Comparison of ENCODE assay signal across 24 cellular contexts in the genomic region with DNA sequence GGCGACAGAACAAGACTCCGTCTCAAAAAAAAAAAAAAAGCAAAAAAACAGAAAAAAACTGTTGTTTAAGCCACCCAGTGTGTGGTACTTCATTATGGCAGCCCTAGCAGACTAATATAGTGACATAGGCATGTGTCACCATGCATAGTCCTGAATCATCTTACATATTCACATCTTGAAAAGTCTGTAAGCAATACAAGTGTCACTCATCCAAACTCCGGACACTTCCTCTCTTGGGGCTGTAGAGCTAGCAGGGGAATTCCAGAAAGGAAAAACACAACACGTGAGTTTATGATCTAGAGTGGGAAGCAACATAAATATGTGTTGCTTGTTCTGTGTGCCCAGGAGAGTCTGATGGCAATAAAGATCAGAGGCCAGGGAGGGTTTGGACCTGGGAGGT.
DNase-seq lines count a peak whose midpoint lies in the region; ATAC-seq, FAIRE-seq and TF ChIP-seq lines count a peak whose summit lies in the region.
"Had no signal": no experiment of that assay in that cellular context is flagged by ENCODE, and none has a peak within 500 bp of the region (broad histone marks: within the 10 kb centered on the region; RNA-seq: fewer than 3 reads in every experiment).

No MANE protein-coding gene starts in this region.

- peaks cover 2% of the 10 kb centered on the region for H3K4me1 Mint-ChIP-seq in activated T-cell treated with anti-CD3 and anti-CD28 coated beads, Interleukin-2, amount 50 U/mL, for 4 hours (ENCODE audit: low read depth)
- H3K4me1 Mint-ChIP-seq: activated CD8-positive, alpha-beta memory T cell treated with anti-CD3 and anti-CD28 coated beads, Interleukin-2, amount 10 ng/mL, durations not matched to agents 7 days and 5 days; CD14-positive monocyte had no signal

- H3K36me3 Mint-ChIP-seq in activated T-cell treated with anti-CD3 and anti-CD28 coated beads, Interleukin-2, amount 50 U/mL, for 4 hours (ENCODE audit: insufficient read depth), result no peaks in the 10 kb centered on the region
- H3K36me3 Mint-ChIP-seq: activated CD8-positive, alpha-beta memory T cell treated with anti-CD3 and anti-CD28 coated beads, Interleukin-2, amount 10 ng/mL, durations not matched to agents 7 days and 5 days; CD14-positive monocyte had no signal

- no peak overlapping the region for H3K4me3 Mint-ChIP-seq in activated T-cell treated with anti-CD3 and anti-CD28 coated beads, Interleukin-2, amount 50 U/mL, for 4 hours
- H3K4me3 Mint-ChIP-seq: activated CD8-positive, alpha-beta memory T cell treated with anti-CD3 and anti-CD28 coated beads, Interleukin-2, amount 10 ng/mL, durations not matched to agents 7 days and 5 days; CD14-positive monocyte; neural crest cell had no signal

- H3K36me3 ChIP-seq in bronchial epithelial cell (ENCODE audit: control insufficient read depth, insufficient read depth, low read length) (no peaks in the 10 kb centered on the region), H7 (replicated peaks; ENCODE audit: control insufficient read depth, insufficient read depth, low read length) (no peaks in the 10 kb centered on the region)
- H3K36me3 ChIP-seq: esophagus muscularis mucosa, HAP-1, left ventricle myocardium inferior, thoracic aorta had no signal

- no peaks in the 10 kb centered on the region for H3K27me3 ChIP-seq in bronchial epithelial cell (ENCODE audit: control insufficient read depth, insufficient read depth, low read length)
- no peaks in the 10 kb centered on the region for H3K27me3 ChIP-seq in H7 (ENCODE audit: control insufficient read depth, insufficient read depth, low read length)
- H3K27me3 ChIP-seq: esophagus muscularis mucosa had no signal

- no peak for DNase-seq in activated T-cell treated with anti-CD3 and anti-CD28 coated beads, Interleukin-2, amount 50 U/mL, for 4 hours
- no peak for DNase-seq in activated T-cell treated with anti-CD3 and anti-CD28 coated beads for 4 hours
- DNase-seq in HT1080 (ENCODE audit: low read depth), result peak; percentile 75
- DNase-seq in bronchial epithelial cell (ENCODE audit: low read depth), result peak; percentile 74
- DNase-seq in lung microvascular endothelial cell (ENCODE audit: low read depth in 2 of 2), result peak; percentile 25 to 69
- no peak for DNase-seq in globus pallidus (ENCODE audit: low spot score)
- no peak for DNase-seq in H7
- DNase-seq: ACHN; activated CD4-positive, alpha-beta T cell treated with anti-CD3 and anti-CD28 coated beads for 1 hour; activated CD8-positive, alpha-beta memory T cell treated with anti-CD3 and anti-CD28 coated beads, Interleukin-2, amount 10 ng/mL, durations not matched to agents 7 days and 5 days; activated gamma-delta T cell treated with Interleukin-2 at 50 U/mL for 16 hours; central memory CD4-positive, alpha-beta T cell; head of caudate nucleus; left ventricle myocardium inferior; mucosa of descending colon; NCI-H510A treated with DMSO at 0.1 percent for 48 hours had no signal

- peaks cover 2% of the 10 kb centered on the region for H3K27me3 Mint-ChIP-seq in activated T-cell treated with anti-CD3 and anti-CD28 coated beads, Interleukin-2, amount 50 U/mL, for 4 hours (ENCODE audit: low read depth)
- H3K27me3 Mint-ChIP-seq: activated CD8-positive, alpha-beta memory T cell treated with anti-CD3 and anti-CD28 coated beads, Interleukin-2, amount 10 ng/mL, durations not matched to agents 7 days and 5 days; progenitor cell of endocrine pancreas had no signal

- no peak overlapping the region for H3K4me3 ChIP-seq in bronchial epithelial cell (ENCODE audit: low read depth, low read length)
- no peak overlapping the region for H3K4me3 ChIP-seq in H7 (ENCODE audit: insufficient read depth, low read depth, low read length)
- H3K4me3 ChIP-seq: esophagus muscularis mucosa, HAP-1, left ventricle myocardium inferior, mucosa of descending colon, thoracic aorta had no signal

- ATAC-seq in activated T-cell treated with anti-CD3 and anti-CD28 coated beads, Interleukin-2, amount 50 U/mL, for 4 hours, result peak; percentile 84 to 88
- ATAC-seq in GM19467 (IDR thresholded peaks at IDR 0.05; ENCODE audit: unreplicated experiment), result no peak
- ATAC-seq: activated CD8-positive, alpha-beta memory T cell treated with anti-CD3 and anti-CD28 coated beads, Interleukin-2, amount 10 ng/mL, durations not matched to agents 7 days and 5 days; mucosa of descending colon; Right ventricle myocardium inferior had no signal

- no peak for TF ChIP-seq CTCF in bronchial epithelial cell (IDR thresholded peaks at IDR 0.05; ENCODE audit: insufficient read depth, low read length, severe bottlenecking)

- H3K9me3 Mint-ChIP-seq in activated T-cell treated with anti-CD3 and anti-CD28 coated beads, Interleukin-2, amount 50 U/mL, for 4 hours, result peaks cover 8% of the 10 kb centered on the region

- no peak for FAIRE-seq in bronchial epithelial cell (lab: Jason Lieb, UNC)

Comparison
In these comparisons a context has a peak if more than half of its experiments do, and no peak if none do; other contexts are left out.
1. DNase-seq: peak in HT1080 (single experiment), bronchial epithelial cell (single experiment) and lung microvascular endothelial cell (2 of 2); none in activated T-cell treated with anti-CD3 and anti-CD28 coated beads, Interleukin-2, amount 50 U/mL, for 4 hours (single experiment), activated T-cell treated with anti-CD3 and anti-CD28 coated beads for 4 hours (single experiment), globus pallidus (single experiment) and H7 (single experiment).